ENCODE assay signal across 8 cellular contexts in the genomic region with DNA sequence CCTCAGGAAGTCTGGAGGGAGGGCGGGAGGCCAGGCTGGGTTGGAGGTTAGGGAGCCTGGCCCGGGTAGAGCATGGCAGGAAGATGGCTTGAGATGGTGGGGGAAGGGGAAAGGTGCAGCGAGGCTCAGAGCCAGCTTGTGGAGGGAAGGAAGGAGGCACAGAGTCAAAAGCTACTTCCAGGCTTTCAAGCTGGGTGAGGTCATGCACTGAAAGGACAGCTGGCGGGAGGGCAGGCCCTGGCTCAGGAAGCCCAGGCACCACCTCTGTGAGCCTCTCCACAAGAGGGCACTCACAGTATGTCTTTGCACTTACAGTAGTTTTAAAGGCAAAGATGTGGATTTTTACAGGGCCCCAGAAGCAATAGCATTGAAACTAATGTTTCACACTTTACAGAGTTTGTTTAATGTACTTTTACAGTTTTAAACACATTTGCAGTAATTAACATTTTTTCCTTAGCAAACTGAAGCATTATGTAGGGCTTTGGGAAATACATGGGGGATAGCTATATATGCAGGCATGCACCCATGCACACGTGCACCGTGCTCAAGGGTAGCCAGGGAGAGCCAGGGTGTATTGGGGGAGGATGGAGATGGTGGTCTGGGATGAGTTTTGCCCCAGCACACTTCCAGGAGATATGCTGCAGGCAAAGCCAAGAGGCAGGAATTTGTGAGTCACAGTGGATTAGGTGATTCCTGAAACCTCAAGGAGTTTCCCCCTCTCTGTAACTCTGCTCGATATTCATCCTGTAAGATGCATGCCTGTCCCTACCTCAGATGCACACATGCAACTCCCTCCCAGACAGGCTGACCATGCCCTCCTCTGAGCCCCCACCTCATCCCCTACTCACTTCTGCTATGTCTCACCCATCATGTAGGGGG. TPM values are rescaled to one million over a fixed set of nuclear protein-coding genes. Genes with fewer than 3 reads are reported as not detected.
DNase-seq lines count a peak whose midpoint lies in the region; ATAC-seq and TF ChIP-seq lines count a peak whose summit lies in the region.

No MANE protein-coding gene starts in this region.

- TF ChIP-seq CTCF in body of pancreas (IDR thresholded peaks at IDR 0.05): peak; percentile 73 to 97 (median 91)
- TF ChIP-seq CTCF in hepatocyte (IDR thresholded peaks at IDR 0.05; ENCODE audit: poor library complexity): peak; percentile 66

- H4K20me1 ChIP-seq in hepatocyte (ENCODE audit: insufficient read depth, poor library complexity, severe bottlenecking): no peaks in the 10 kb centered on the region

- H2AFZ ChIP-seq in hepatocyte: no peak overlapping the region

- intact Hi-C loops in body of pancreas (cut with DNase I): no loop called here
- intact Hi-C loops in sciatic nerve (cut with DNase I): no loop called here

- H3K4me1 ChIP-seq in body of pancreas (peaks cover 12% of the 10 kb centered on the region), hepatocyte (ENCODE audit: insufficient read depth) (peaks cover 7% of the 10 kb centered on the region)

- H3K4me2 ChIP-seq in hepatocyte: no peak overlapping the region

- DNase-seq in NCI-H1417 (lab: John Stamatoyannopoulos, UW) (peak; percentile 52 to 75 (median 72)), NCI-H1417 treated with DMSO at 0.1 percent for 48 hours (lab: John Stamatoyannopoulos, UW) (no peak), NAMALWA (ENCODE audit: low spot score) (peak; percentile 89), T-helper 2 cell (peak in 4 of 5 experiments; percentile 17 to 73 (median 42)), body of pancreas (peak; percentile 91 to 96 (median 95)), hepatocyte (ENCODE audit: low spot score) (peak; percentile 87), sciatic nerve (ENCODE audit: low spot score) (peak; percentile 82)

- H3K27me3 ChIP-seq in body of pancreas (no peaks in the 10 kb centered on the region), hepatocyte (no peaks in the 10 kb centered on the region)

- no peaks in the 10 kb centered on the region for H3K9me2 ChIP-seq in hepatocyte (replicated peaks; ENCODE audit: insufficient read depth)

- H3K9me3 ChIP-seq in body of pancreas (no peaks in the 10 kb centered on the region), hepatocyte (ENCODE audit: low read depth) (no peaks in the 10 kb centered on the region)

- peak overlapping the region; percentile 49 to 77 (median 70) for H3K27ac ChIP-seq in body of pancreas
- peak overlapping the region; percentile 27 for H3K27ac ChIP-seq in hepatocyte

- H3K79me2 ChIP-seq in hepatocyte: no peaks in the 10 kb centered on the region

- no peak for TF ChIP-seq POLR2A in body of pancreas (IDR thresholded peaks at IDR 0.05)

- no peaks in the 10 kb centered on the region for H3K36me3 ChIP-seq in body of pancreas (replicated peaks in 1 of 2; ENCODE audit: insufficient read depth in 1 of 2, low read depth in 2 of 2)
- no peaks in the 10 kb centered on the region for H3K36me3 ChIP-seq in hepatocyte (replicated peaks; ENCODE audit: insufficient read depth, low read depth)

- WGBS in body of pancreas, 2 donors: 45 to 47% methylated on average over 7 of the region's 7 CpGs
- 70% methylated on average over 7 of the region's 7 CpGs for WGBS in hepatocyte (ENCODE audit: low lambda C conversion rate, missing lambda C conversion rate)

- H3K4me3 ChIP-seq in body of pancreas: no peak overlapping the region
- H3K4me3 ChIP-seq in hepatocyte: no peak overlapping the region

- peak; percentile 99 for ATAC-seq in body of pancreas
- peak; percentile 86 for ATAC-seq in sciatic nerve
- no peak for ATAC-seq in HG03135 (IDR thresholded peaks at IDR 0.05; ENCODE audit: unreplicated experiment)

RNA-seq across cellular contexts. Expression of gene ADAM15, which starts 6.1 kb away (rescaled TPM):
- total RNA-seq in body of pancreas: 10 to 100 TPM; 37.2 to 48.5 TPM
- 44.8 and 55.7 TPM in 2 replicates for total RNA-seq in hepatocyte
- 108 and 117 TPM in 2 replicates for polyA plus RNA-seq in hepatocyte
- 147 TPM for total RNA-seq in sciatic nerve

RNA-seq across cellular contexts. Expression of gene DCST1, which starts 11.4 kb away (rescaled TPM):
- total RNA-seq in body of pancreas (not detected), hepatocyte (0.60 TPM in 1 of 2 replicates, not detected in the other), sciatic nerve (0.31 TPM)
- polyA plus RNA-seq in hepatocyte: 0.12 TPM in 1 of 2 replicates, not detected in the other

RNA-seq across cellular contexts. Expression of gene DCST2, which starts 11.5 kb away (rescaled TPM):
- total RNA-seq in body of pancreas (1 to 10 TPM in 1 of 2 donors, under 1 TPM in 1; 0.33 to 1.8 TPM), hepatocyte (0.04 and 1.6 TPM in 2 replicates), sciatic nerve (5.5 TPM)
- polyA plus RNA-seq in hepatocyte: 0.40 and 0.47 TPM in 2 replicates

RNA-seq across cellular contexts. Expression of gene EFNA4, which starts 18.5 kb away (rescaled TPM):
- total RNA-seq in body of pancreas (1 to 10 TPM; 4.7 to 5.6 TPM), hepatocyte (20.5 and 21.3 TPM in 2 replicates), sciatic nerve (3.1 TPM)
- polyA plus RNA-seq in hepatocyte: 16.3 and 18.1 TPM in 2 replicates

RNA-seq across cellular contexts. Expression of gene EFNA3, which starts 33.6 kb away (rescaled TPM):
- total RNA-seq in body of pancreas (1 to 10 TPM in 1 of 2 donors, not detected in 1; 1.8 TPM), hepatocyte (4.0 and 5.5 TPM in 2 replicates), sciatic nerve (2.4 TPM)
- 10.3 and 13.1 TPM in 2 replicates for polyA plus RNA-seq in hepatocyte
